14 cellular contexts compared by ENCODE assay signal in genomic region chr2:43759195-43759594, GRCh38. TPM values are rescaled to one million over a fixed set of nuclear protein-coding genes. Genes with fewer than 3 reads are reported as not detected.
DNase-seq lines count a peak whose midpoint lies in the region; ATAC-seq, FAIRE-seq and TF ChIP-seq lines count a peak whose summit lies in the region.
"Had no signal": no experiment of that assay in that cellular context is flagged by ENCODE, and none has a peak within 500 bp of the region (broad histone marks: within the 10 kb centered on the region; RNA-seq: fewer than 3 reads in every experiment).

No MANE protein-coding gene starts in this region.

- H3K36me3 ChIP-seq in left ventricle myocardium inferior (no peaks in the 10 kb centered on the region), astrocyte (ENCODE audit: insufficient read depth, low read length) (no peaks in the 10 kb centered on the region), keratinocyte (ENCODE audit: control insufficient read depth in 2 of 2, extremely low read depth in 1 of 2, insufficient read depth in 2 of 2, low read length in 2 of 2) (no peaks in the 10 kb centered on the region)

- no peak for DNase-seq in left ventricle myocardium inferior
- DNase-seq in Right ventricle myocardium superior, result no peak
- peak; percentile 89 for DNase-seq in astrocyte (ENCODE audit: low read depth)
- DNase-seq in keratinocyte (ENCODE audit: low read depth, low spot score), result peak; percentile 23
- no peak for DNase-seq in NCI-H748 (lab: John Stamatoyannopoulos, UW; ENCODE audit: unreplicated experiment)
- DNase-seq in G401 (ENCODE audit: low spot score), result no peak
- no peak for DNase-seq in retina
- DNase-seq in cerebellum (ENCODE audit: low spot score), result no peak
- DNase-seq: activated T-cell treated with anti-CD3 and anti-CD28 coated beads, Interleukin-2, amount 50 U/mL, for 72 hours; NCI-H2107; T-helper 2 cell had no signal

- TF ChIP-seq CTCF in left ventricle myocardium inferior (IDR thresholded peaks at IDR 0.05; ENCODE audit: borderline replicate concordance), result no peak
- no peak for TF ChIP-seq CTCF in astrocyte (IDR thresholded peaks at IDR 0.05; ENCODE audit: insufficient read depth, low read depth, low read length)
- TF ChIP-seq CTCF in keratinocyte (optimal IDR thresholded peaks at IDR 0.05 in 1 of 3, IDR thresholded peaks at IDR 0.05 in 1 of 3, conservative IDR thresholded peaks at IDR 0.05 in 1 of 3; ENCODE audit: extremely low read depth in 1 of 3, insufficient read depth in 2 of 3, low read length in 3 of 3), result no peak

- no peak overlapping the region for H2AFZ ChIP-seq in astrocyte (ENCODE audit: low read depth, low read length)
- peak overlapping the region; percentile 43 for H2AFZ ChIP-seq in keratinocyte (ENCODE audit: control insufficient read depth, low read length)

- H3K27ac Mint-ChIP-seq in astrocyte (ENCODE audit: unreplicated experiment), result peak overlapping the region; percentile 92
- H3K27ac Mint-ChIP-seq: activated T-cell treated with anti-CD3 and anti-CD28 coated beads, Interleukin-2, amount 50 U/mL, for 72 hours had no signal

- intact Hi-C loops in left ventricle myocardium inferior (cut with micrococcal nuclease) (no loop called here), Right ventricle myocardium superior (cut with DNase I) (no loop called here)

- no peaks in the 10 kb centered on the region for H3K27me3 ChIP-seq in left ventricle myocardium inferior (ENCODE audit: low read depth)
- H3K27me3 ChIP-seq in astrocyte (ENCODE audit: insufficient read depth, low read length), result no peaks in the 10 kb centered on the region
- H3K27me3 ChIP-seq in keratinocyte (ENCODE audit: control insufficient read depth, extremely low read depth, insufficient read depth, low read length), result no peaks in the 10 kb centered on the region
- H3K27me3 ChIP-seq: tibial artery had no signal

- peaks cover 13% of the 10 kb centered on the region for H3K4me1 Mint-ChIP-seq in astrocyte (ENCODE audit: low read depth, unreplicated experiment)

- H3K4me2 ChIP-seq in astrocyte (ENCODE audit: low read length), result peak overlapping the region; percentile 39
- H3K4me2 ChIP-seq in keratinocyte (ENCODE audit: control insufficient read depth, extremely low read depth, insufficient read depth, low read depth, low read length), result peak overlapping the region; percentile 70

- H3K4me1 ChIP-seq in left ventricle myocardium inferior (peaks cover 12% of the 10 kb centered on the region), astrocyte (ENCODE audit: insufficient read depth, low read length) (peaks cover 12% of the 10 kb centered on the region), keratinocyte (ENCODE audit: control insufficient read depth, extremely low read depth, insufficient read depth, low read length) (peaks cover 28% of the 10 kb centered on the region)

- no peaks in the 10 kb centered on the region for H3K36me3 Mint-ChIP-seq in astrocyte (ENCODE audit: low read depth, unreplicated experiment)
- H3K36me3 Mint-ChIP-seq: mesothelial cell of epicardium had no signal

- H3K9me3 ChIP-seq in left ventricle myocardium inferior (replicated peaks) (no peaks in the 10 kb centered on the region), astrocyte (ENCODE audit: insufficient read depth, low read depth, low read length) (no peaks in the 10 kb centered on the region), keratinocyte (ENCODE audit: control insufficient read depth, low read depth, low read length) (no peaks in the 10 kb centered on the region)
- H3K9me3 ChIP-seq: tibial artery had no signal

- H3K9me3 Mint-ChIP-seq in astrocyte (ENCODE audit: unreplicated experiment), result no peaks in the 10 kb centered on the region
- H3K9me3 Mint-ChIP-seq: activated T-cell treated with anti-CD3 and anti-CD28 coated beads, Interleukin-2, amount 50 U/mL, for 72 hours; mesothelial cell of epicardium had no signal

- no peaks in the 10 kb centered on the region for H3K79me2 ChIP-seq in astrocyte (ENCODE audit: insufficient read depth, low read length)
- no peaks in the 10 kb centered on the region for H3K79me2 ChIP-seq in keratinocyte (ENCODE audit: control insufficient read depth, insufficient read depth, low read length)

- H3K27ac ChIP-seq in left ventricle myocardium inferior (replicated peaks) (peak overlapping the region; percentile 16), astrocyte (ENCODE audit: low read depth, low read length) (peak overlapping the region; percentile 51), keratinocyte (ENCODE audit: control insufficient read depth, insufficient read depth, low read length) (peak overlapping the region; percentile 75)

- H3K9ac ChIP-seq in astrocyte (ENCODE audit: low read length), result peak overlapping the region; percentile 8
- peak overlapping the region; percentile 30 for H3K9ac ChIP-seq in keratinocyte (ENCODE audit: control insufficient read depth, extremely low read depth, insufficient read depth, low read length)

- FAIRE-seq in astrocyte (lab: Jason Lieb, UNC) (no peak), keratinocyte (lab: Jason Lieb, UNC) (peak; percentile 88)
- FAIRE-seq: GM12892 had no signal

- H3K4me3 ChIP-seq in left ventricle myocardium inferior, result no peak overlapping the region
- H3K4me3 ChIP-seq in astrocyte (ENCODE audit: insufficient read depth, low read depth, low read length), result no peak overlapping the region
- no peak overlapping the region for H3K4me3 ChIP-seq in keratinocyte (ENCODE audit: control insufficient read depth in 2 of 3, extremely low read depth in 1 of 3, insufficient read depth in 2 of 3, low read depth in 1 of 3, low read length in 3 of 3)
- H3K4me3 ChIP-seq: tibial artery had no signal

- no peaks in the 10 kb centered on the region for H4K20me1 ChIP-seq in astrocyte (ENCODE audit: insufficient read depth, low read length)
- H4K20me1 ChIP-seq in keratinocyte (ENCODE audit: control insufficient read depth, extremely low read depth, insufficient read depth, low read length), result no peaks in the 10 kb centered on the region

- in situ Hi-C loops in G401 (cut with HindIII; ENCODE audit: low sequenced_read_pairs), result no loop called here

- no peak overlapping the region for H3K4me3 Mint-ChIP-seq in astrocyte (ENCODE audit: unreplicated experiment)
- H3K4me3 Mint-ChIP-seq: activated T-cell treated with anti-CD3 and anti-CD28 coated beads, Interleukin-2, amount 50 U/mL, for 72 hours; mesothelial cell of epicardium had no signal

- dilution Hi-C loops in keratinocyte (cut with MboI; ENCODE audit: extremely low pct_ligation_motif_present, low sequenced_read_pairs), result no loop called here

- no peak for ATAC-seq in Right ventricle myocardium superior (ENCODE audit: poor library complexity)
- ATAC-seq: activated T-cell treated with anti-CD3 and anti-CD28 coated beads, Interleukin-2, amount 50 U/mL, for 72 hours had no signal

- no peaks in the 10 kb centered on the region for H3K27me3 Mint-ChIP-seq in astrocyte (ENCODE audit: low read depth, unreplicated experiment)

- no peaks in the 10 kb centered on the region for H3K9me1 ChIP-seq in keratinocyte (ENCODE audit: control insufficient read depth, extremely low read depth, insufficient read depth, low read length)

RNA-seq across cellular contexts. Expression of gene DYNC2LI1, which starts 14.6 kb away (rescaled TPM):
- 8.1 TPM for total RNA-seq in left ventricle myocardium inferior
- total RNA-seq in Right ventricle myocardium superior, result 5.4 TPM
- 15.3 and 15.7 TPM in 2 replicates for total RNA-seq in astrocyte
- polyA plus RNA-seq in keratinocyte, result 12.1 to 29.9 TPM (median 16.4 TPM) in 3 replicates
- polyA plus RNA-seq in keratinocyte (2011; ENCODE audit: low read depth), result 9.5 TPM
- 13.1 and 27.9 TPM in 2 replicates for polyA plus RNA-seq in keratinocyte (2011; cell fraction: cytosol; rRNA removed)
- polyA plus RNA-seq in keratinocyte (2011; cell fraction: nucleus; rRNA removed), result 25.6 and 30.6 TPM in 2 replicates
- 9.8 and 10.8 TPM in 2 replicates for polyA plus RNA-seq in keratinocyte (2012; ENCODE audit: low replicate concordance)
- 1.1 to 15.3 TPM (median 6.7 TPM) in 3 replicates for polyA minus RNA-seq in keratinocyte
- 7.7 TPM for polyA minus RNA-seq in keratinocyte (2011; cell fraction: cytosol; rRNA and poly(A)+ RNA removed)
- polyA minus RNA-seq in keratinocyte (2011; cell fraction: nucleus; rRNA and poly(A)+ RNA removed), result 6.0 and 16.7 TPM in 2 replicates
- 22.4 and 27.8 TPM in 2 replicates for total RNA-seq in G401 (2014; rRNA removed; shearing (Covaris generic))
- total RNA-seq in cerebellum, result 43.4 TPM

Comparison
In these comparisons a context has a peak if more than half of its experiments do, and no peak if none do; other contexts are left out.
1. DNase-seq: peak in astrocyte (single experiment) and keratinocyte (single experiment); none in left ventricle myocardium inferior (single experiment), Right ventricle myocardium superior (single experiment), NCI-H748 (single experiment), G401 (single experiment), retina (single experiment) and cerebellum (single experiment).
2. H3K27ac ChIP-seq: peak in every context shown above with its lines; median percentile 75 in keratinocyte; 51 in astrocyte; 16 in left ventricle myocardium inferior.